In the genomic region with DNA sequence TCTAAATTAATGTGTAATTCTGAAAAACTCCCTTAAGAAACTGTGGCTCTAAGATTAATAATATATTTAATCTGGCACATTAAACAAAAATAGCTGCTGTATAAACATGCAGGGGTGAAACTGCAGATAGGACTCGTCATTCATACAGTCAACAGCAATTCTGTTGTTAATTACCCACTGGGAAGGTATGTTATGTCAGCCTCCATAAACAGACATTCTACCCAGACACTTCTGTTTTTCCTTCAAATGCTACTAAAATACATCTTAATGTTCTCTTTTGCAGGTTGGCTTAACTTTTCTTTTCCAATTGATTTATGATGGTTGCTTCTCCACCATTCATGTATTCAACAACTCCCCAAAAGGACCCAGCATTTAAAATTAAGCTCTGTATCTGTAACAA, we compare ENCODE assay signal across 7 cellular contexts.
"Had no signal": no experiment of that assay in that cellular context is flagged by ENCODE, and none has a peak within 500 bp of the region (broad histone marks: within the 10 kb centered on the region; RNA-seq: fewer than 3 reads in every experiment).

No MANE protein-coding gene starts in this region.

- ATAC-seq: GM23338, K562 had no signal

- DNase-seq: H9, HCEC 1CT, HFFc6, IMR-90, KG1 had no signal

- H3K27ac Mint-ChIP-seq: GM23338, H9, HFFc6 had no signal

- H3K4me3 ChIP-seq: GM23338, K562 had no signal

- H3K4me2 ChIP-seq: GM23338 had no signal

- H3K4me3 Mint-ChIP-seq: GM23338, H9, HFFc6 had no signal

- H2AFZ ChIP-seq: GM23338 had no signal

- H3K9me3 Mint-ChIP-seq: GM23338, H9 had no signal
